Comparison of ENCODE assay signal across 1 cellular context in the genomic region with DNA sequence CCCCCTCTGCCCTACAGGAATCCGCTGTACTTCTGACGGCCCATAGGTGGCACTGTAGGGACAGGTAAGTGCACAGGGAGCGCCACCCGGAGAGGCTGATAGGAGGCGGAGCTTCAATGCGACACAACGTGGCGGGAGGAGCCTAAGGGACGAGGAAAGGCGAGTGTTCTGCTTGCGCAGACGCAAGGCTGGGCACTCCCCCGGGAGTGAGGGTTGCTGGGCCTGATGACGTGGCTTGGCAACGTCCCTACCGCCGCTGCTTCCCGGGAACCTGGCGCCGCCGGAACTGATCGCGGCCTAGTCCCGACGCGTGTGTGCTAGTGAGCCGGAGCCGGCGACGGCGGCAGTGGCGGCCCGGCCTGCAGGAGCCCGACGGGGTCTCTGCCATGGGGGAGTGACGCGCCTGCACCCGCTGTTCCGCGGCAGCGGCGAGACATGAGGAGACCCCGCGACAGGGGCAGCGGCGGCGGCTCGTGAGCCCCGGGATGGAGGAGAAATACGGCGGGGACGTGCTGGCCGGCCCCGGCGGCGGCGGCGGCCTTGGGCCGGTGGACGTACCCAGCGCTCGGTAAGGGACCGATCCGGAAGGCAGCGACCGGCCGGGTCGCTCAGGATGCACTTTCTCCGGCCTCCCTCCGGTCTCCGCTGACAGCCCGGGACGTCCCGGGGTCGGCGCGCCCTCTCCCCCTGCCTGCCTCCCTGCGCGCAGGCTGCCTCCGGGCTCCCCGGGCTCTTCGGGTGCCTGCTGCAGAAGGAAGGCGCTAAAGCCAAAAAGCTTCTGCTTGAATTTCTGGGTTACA.
TF ChIP-seq lines count a peak whose summit lies in the region.

Gene SLC30A5 (plus strand): TSS at position 244 of the 800 bp plus-strand sequence. CDS start 242 bp downstream, at position 486.

TF ChIP-seq in K562, 482 proteins besides CTCF, POLR2A, EP300 and RAD21 (continued from another document and continues in another):
- TF ChIP-seq, protein P1, sequence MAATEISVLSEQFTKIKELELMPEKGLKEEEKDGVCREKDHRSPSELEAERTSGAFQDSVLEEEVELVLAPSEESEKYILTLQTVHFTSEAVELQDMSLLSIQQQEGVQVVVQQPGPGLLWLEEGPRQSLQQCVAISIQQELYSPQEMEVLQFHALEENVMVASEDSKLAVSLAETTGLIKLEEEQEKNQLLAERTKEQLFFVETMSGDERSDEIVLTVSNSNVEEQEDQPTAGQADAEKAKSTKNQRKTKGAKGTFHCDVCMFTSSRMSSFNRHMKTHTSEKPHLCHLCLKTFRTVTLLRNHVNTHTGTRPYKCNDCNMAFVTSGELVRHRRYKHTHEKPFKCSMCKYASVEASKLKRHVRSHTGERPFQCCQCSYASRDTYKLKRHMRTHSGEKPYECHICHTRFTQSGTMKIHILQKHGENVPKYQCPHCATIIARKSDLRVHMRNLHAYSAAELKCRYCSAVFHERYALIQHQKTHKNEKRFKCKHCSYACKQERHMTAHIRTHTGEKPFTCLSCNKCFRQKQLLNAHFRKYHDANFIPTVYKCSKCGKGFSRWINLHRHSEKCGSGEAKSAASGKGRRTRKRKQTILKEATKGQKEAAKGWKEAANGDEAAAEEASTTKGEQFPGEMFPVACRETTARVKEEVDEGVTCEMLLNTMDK (IDR thresholded peaks at IDR 0.05; ENCODE audit: borderline replicate concordance, insufficient read depth, low read depth, low read length, poor library complexity, severe bottlenecking) = peak; percentile 93
- TF ChIP-seq TBP (optimal IDR thresholded peaks at IDR 0.05; ENCODE audit: low read depth, low read length) = peak; percentile 84
- peak; percentile 70 for TF ChIP-seq FOXP1 (CRISPR knock-in tag; IDR thresholded peaks at IDR 0.05)
- TF ChIP-seq, protein P2, sequence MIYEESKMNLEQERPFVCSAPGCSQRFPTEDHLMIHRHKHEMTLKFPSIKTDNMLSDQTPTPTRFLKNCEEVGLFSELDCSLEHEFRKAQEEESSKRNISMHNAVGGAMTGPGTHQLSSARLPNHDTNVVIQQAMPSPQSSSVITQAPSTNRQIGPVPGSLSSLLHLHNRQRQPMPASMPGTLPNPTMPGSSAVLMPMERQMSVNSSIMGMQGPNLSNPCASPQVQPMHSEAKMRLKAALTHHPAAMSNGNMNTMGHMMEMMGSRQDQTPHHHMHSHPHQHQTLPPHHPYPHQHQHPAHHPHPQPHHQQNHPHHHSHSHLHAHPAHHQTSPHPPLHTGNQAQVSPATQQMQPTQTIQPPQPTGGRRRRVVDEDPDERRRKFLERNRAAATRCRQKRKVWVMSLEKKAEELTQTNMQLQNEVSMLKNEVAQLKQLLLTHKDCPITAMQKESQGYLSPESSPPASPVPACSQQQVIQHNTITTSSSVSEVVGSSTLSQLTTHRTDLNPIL (CRISPR knock-in tag; IDR thresholded peaks at IDR 0.05) = no peak
- no peak for TF ChIP-seq PATZ1 (CRISPR knock-in tag; IDR thresholded peaks at IDR 0.05; ENCODE audit: borderline replicate concordance)
- peak; percentile 63 for TF ChIP-seq ELF1 (tag; IDR thresholded peaks at IDR 0.05)
- TF ChIP-seq ZNF584 (CRISPR knock-in tag; IDR thresholded peaks at IDR 0.05; ENCODE audit: low read depth) = no peak
- TF ChIP-seq, protein P3, sequence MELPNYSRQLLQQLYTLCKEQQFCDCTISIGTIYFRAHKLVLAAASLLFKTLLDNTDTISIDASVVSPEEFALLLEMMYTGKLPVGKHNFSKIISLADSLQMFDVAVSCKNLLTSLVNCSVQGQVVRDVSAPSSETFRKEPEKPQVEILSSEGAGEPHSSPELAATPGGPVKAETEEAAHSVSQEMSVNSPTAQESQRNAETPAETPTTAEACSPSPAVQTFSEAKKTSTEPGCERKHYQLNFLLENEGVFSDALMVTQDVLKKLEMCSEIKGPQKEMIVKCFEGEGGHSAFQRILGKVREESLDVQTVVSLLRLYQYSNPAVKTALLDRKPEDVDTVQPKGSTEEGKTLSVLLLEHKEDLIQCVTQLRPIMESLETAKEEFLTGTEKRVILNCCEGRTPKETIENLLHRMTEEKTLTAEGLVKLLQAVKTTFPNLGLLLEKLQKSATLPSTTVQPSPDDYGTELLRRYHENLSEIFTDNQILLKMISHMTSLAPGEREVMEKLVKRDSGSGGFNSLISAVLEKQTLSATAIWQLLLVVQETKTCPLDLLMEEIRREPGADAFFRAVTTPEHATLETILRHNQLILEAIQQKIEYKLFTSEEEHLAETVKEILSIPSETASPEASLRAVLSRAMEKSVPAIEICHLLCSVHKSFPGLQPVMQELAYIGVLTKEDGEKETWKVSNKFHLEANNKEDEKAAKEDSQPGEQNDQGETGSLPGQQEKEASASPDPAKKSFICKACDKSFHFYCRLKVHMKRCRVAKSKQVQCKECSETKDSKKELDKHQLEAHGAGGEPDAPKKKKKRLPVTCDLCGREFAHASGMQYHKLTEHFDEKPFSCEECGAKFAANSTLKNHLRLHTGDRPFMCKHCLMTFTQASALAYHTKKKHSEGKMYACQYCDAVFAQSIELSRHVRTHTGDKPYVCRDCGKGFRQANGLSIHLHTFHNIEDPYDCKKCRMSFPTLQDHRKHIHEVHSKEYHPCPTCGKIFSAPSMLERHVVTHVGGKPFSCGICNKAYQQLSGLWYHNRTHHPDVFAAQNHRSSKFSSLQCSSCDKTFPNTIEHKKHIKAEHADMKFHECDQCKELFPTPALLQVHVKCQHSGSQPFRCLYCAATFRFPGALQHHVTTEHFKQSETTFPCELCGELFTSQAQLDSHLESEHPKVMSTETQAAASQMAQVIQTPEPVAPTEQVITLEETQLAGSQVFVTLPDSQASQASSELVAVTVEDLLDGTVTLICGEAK (IDR thresholded peaks at IDR 0.05) = peak; percentile 79
- TF ChIP-seq, protein P3 (CRISPR knock-in tag; IDR thresholded peaks at IDR 0.05) = no peak
- no peak for TF ChIP-seq ARID3B (CRISPR knock-in tag; IDR thresholded peaks at IDR 0.05; ENCODE audit: borderline replicate concordance)
- no peak for TF ChIP-seq ZC3H4 (CRISPR knock-in tag; IDR thresholded peaks at IDR 0.05; ENCODE audit: borderline replicate concordance)
- peak in 1 of 2 experiments; percentile 48; a peak in 1 of 4 replicates for TF ChIP-seq SRF (CRISPR knock-in tag; IDR thresholded peaks at IDR 0.05)
- no peak for TF ChIP-seq ZNF263 (CRISPR knock-in tag; IDR thresholded peaks at IDR 0.05; ENCODE audit: borderline replicate concordance)
- no peak for TF ChIP-seq SAFB (IDR thresholded peaks at IDR 0.05; ENCODE audit: borderline replicate concordance, low read depth, low read length)
- no peak for TF ChIP-seq GATA2 (CRISPR knock-in tag; IDR thresholded peaks at IDR 0.05)
- no peak for TF ChIP-seq ZSCAN32 (CRISPR knock-in tag; IDR thresholded peaks at IDR 0.05)
- no peak; the same call in 1 of the 2 replicates for TF ChIP-seq BCOR (IDR thresholded peaks at IDR 0.05)
- 0 out of 2 replicates have a peak, but pooled peaks have one; percentile 21 for TF ChIP-seq ZNF76 (CRISPR knock-in tag; IDR thresholded peaks at IDR 0.05; ENCODE audit: borderline replicate concordance)
- TF ChIP-seq CREB3 (tag; conservative IDR thresholded peaks at IDR 0.05; ENCODE audit: low read depth) = peak; percentile 94
- TF ChIP-seq CBX5 (IDR thresholded peaks at IDR 0.05; ENCODE audit: borderline replicate concordance, low read depth) = 0 out of 2 replicates have a peak, but pooled peaks have one; percentile 12
- TF ChIP-seq, protein P4, sequence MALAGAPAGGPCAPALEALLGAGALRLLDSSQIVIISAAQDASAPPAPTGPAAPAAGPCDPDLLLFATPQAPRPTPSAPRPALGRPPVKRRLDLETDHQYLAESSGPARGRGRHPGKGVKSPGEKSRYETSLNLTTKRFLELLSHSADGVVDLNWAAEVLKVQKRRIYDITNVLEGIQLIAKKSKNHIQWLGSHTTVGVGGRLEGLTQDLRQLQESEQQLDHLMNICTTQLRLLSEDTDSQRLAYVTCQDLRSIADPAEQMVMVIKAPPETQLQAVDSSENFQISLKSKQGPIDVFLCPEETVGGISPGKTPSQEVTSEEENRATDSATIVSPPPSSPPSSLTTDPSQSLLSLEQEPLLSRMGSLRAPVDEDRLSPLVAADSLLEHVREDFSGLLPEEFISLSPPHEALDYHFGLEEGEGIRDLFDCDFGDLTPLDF (CRISPR knock-in tag; IDR thresholded peaks at IDR 0.05) = peak; percentile 76
- no peak for TF ChIP-seq RFX7 (CRISPR knock-in tag; IDR thresholded peaks at IDR 0.05)
- no peak for TF ChIP-seq ZNF174 (CRISPR knock-in tag; IDR thresholded peaks at IDR 0.05)
- TF ChIP-seq CUX1 (CRISPR knock-in tag; IDR thresholded peaks at IDR 0.05) = no peak
